ENCODE assay signal across 8 cellular contexts in genomic region chr19:35693835-35694599, GRCh38.
DNase-seq lines count a peak whose midpoint lies in the region; ATAC-seq and TF ChIP-seq lines count a peak whose summit lies in the region.

No MANE protein-coding gene starts in this region.

- peak; percentile 78 for ATAC-seq in GM18909 (IDR thresholded peaks at IDR 0.05; ENCODE audit: poor library complexity, unreplicated experiment)
- ATAC-seq in HG03342 (IDR thresholded peaks at IDR 0.05; ENCODE audit: unreplicated experiment), result peak; percentile 77

- no peak overlapping the region for H3K27ac ChIP-seq in caudate nucleus (ENCODE audit: low read depth, low read length)

- H3K4me3 ChIP-seq in AG09309 (ENCODE audit: control insufficient read depth, low read depth, low read length), result no peak overlapping the region

- DNase-seq in AG09309 (ENCODE audit: low read depth) (no peak), NCI-H446 (lab: John Stamatoyannopoulos, UW) (peak; percentile 87 to 94), caudate nucleus (lab: John Stamatoyannopoulos, UW) (peak in 59 of 61 donors; percentile 28 to 91 (median 72)), left kidney (ENCODE audit: low read depth, low spot score) (peak; percentile 96)
- DNase-seq in activated CD4-positive, CD25-positive, alpha-beta regulatory T cell (lab: John Stamatoyannopoulos, UW), result peak; percentile 79 to 89 (median 84)
- DNase-seq in stimulated activated CD4-positive, alpha-beta T cell treated with anti-CD3 and anti-CD28 coated beads, Interleukin-4, amount 100 ng/mL, for 48 hours (ENCODE audit: low read depth in 2 of 2), result peak; percentile 86

- TF ChIP-seq CTCF in AG09309 (IDR thresholded peaks at IDR 0.05; ENCODE audit: control insufficient read depth, insufficient read depth, low read depth, low read length, missing control alignments), result peak; percentile 98
